14 cellular contexts compared by ENCODE assay signal in genomic region chr6:11810854-11811643, GRCh38. TPM values are rescaled to one million over a fixed set of nuclear protein-coding genes. Genes with fewer than 3 reads are reported as not detected.
DNase-seq lines count a peak whose midpoint lies in the region; ATAC-seq and TF ChIP-seq lines count a peak whose summit lies in the region.
"Had no signal": no experiment of that assay in that cellular context is flagged by ENCODE, and none has a peak within 500 bp of the region (broad histone marks: within the 10 kb centered on the region; RNA-seq: fewer than 3 reads in every experiment).

No MANE protein-coding gene starts in this region.

- H3K36me3 Mint-ChIP-seq in T-helper 2 cell treated with Interferon-gamma antibody and Interleukin-4, amounts not matched to agents 5 μg/mL and 100 μg/mL, for 36 hours (ENCODE audit: low read depth) = no peaks in the 10 kb centered on the region

- peaks cover 52% of the 10 kb centered on the region for H3K4me1 Mint-ChIP-seq in stimulated activated naive CD8-positive, alpha-beta T cell treated with anti-CD3 and anti-CD28 coated beads, Interleukin-15, amount 100 ng/mL, for 72 hours
- peaks cover 2% of the 10 kb centered on the region for H3K4me1 Mint-ChIP-seq in T-helper 2 cell treated with Interferon-gamma antibody and Interleukin-4, amounts not matched to agents 5 μg/mL and 100 μg/mL, for 36 hours (ENCODE audit: low read depth)

- H3K4me3 ChIP-seq in ascending aorta = no peak overlapping the region
- H3K4me3 ChIP-seq: colonic mucosa had no signal

- H3K4me1 ChIP-seq in ascending aorta = peaks cover 0 to 11% of the 10 kb centered on the region in 2 donors
- H3K4me1 ChIP-seq: colonic mucosa had no signal

- peak overlapping the region; percentile 3 to 80 for H3K27ac Mint-ChIP-seq in stimulated activated naive CD8-positive, alpha-beta T cell treated with anti-CD3 and anti-CD28 coated beads, Interleukin-15, amount 100 ng/mL, for 72 hours
- no peak overlapping the region for H3K27ac Mint-ChIP-seq in T-helper 2 cell treated with Interferon-gamma antibody and Interleukin-4, amounts not matched to agents 5 μg/mL and 100 μg/mL, for 36 hours

- H3K9me3 ChIP-seq in ascending aorta = no peaks in the 10 kb centered on the region
- H3K9me3 ChIP-seq: colonic mucosa had no signal

- TF ChIP-seq CTCF in ascending aorta (IDR thresholded peaks at IDR 0.05) = no peak

- ATAC-seq in stimulated activated naive CD8-positive, alpha-beta T cell treated with anti-CD3 and anti-CD28 coated beads, Interleukin-15, amount 100 ng/mL, for 72 hours = no peak
- ATAC-seq in GM21447 (IDR thresholded peaks at IDR 0.05; ENCODE audit: unreplicated experiment) (no peak), HG03108 (IDR thresholded peaks at IDR 0.05; ENCODE audit: unreplicated experiment) (no peak)

- H3K4me3 Mint-ChIP-seq in stimulated activated naive CD8-positive, alpha-beta T cell treated with anti-CD3 and anti-CD28 coated beads, Interleukin-15, amount 100 ng/mL, for 72 hours = peak overlapping the region in 1 of 2 donors; percentile 2
- H3K4me3 Mint-ChIP-seq in T-helper 2 cell treated with Interferon-gamma antibody and Interleukin-4, amounts not matched to agents 5 μg/mL and 100 μg/mL, for 36 hours = no peak overlapping the region

- H3K36me3 ChIP-seq in ascending aorta = no peaks in the 10 kb centered on the region
- H3K36me3 ChIP-seq: colonic mucosa had no signal

- H3K27ac ChIP-seq in ascending aorta = peak overlapping the region; percentile 66 to 74

- intact Hi-C loops in ascending aorta (cut with DNase I) = loop anchor here (5.0 kb wide), 1 partner anchor 201 kb away; the partner anchor contains the start of gene HIVEP1

- H3K9me3 Mint-ChIP-seq in stimulated activated naive CD8-positive, alpha-beta T cell treated with anti-CD3 and anti-CD28 coated beads, Interleukin-15, amount 100 ng/mL, for 72 hours = peaks cover 4 to 7% of the 10 kb centered on the region in 2 donors
- H3K9me3 Mint-ChIP-seq in T-helper 2 cell treated with Interferon-gamma antibody and Interleukin-4, amounts not matched to agents 5 μg/mL and 100 μg/mL, for 36 hours = no peaks in the 10 kb centered on the region

- no peaks in the 10 kb centered on the region for H3K27me3 ChIP-seq in ascending aorta
- H3K27me3 ChIP-seq: colonic mucosa had no signal

- DNase-seq in NCI-H226 (peak; percentile 81), ascending aorta (ENCODE audit: low spot score in 2 of 2) (no peak), kidney glomerular epithelial cell (lab: John Stamatoyannopoulos, UW) (peak; percentile 53), NCI-H774 (lab: John Stamatoyannopoulos, UW) (no peak)
- no peak for DNase-seq in stimulated activated naive CD8-positive, alpha-beta T cell treated with anti-CD3 and anti-CD28 coated beads, Interleukin-15, amount 100 ng/mL, for 72 hours
- no peak for DNase-seq in T-helper 2 cell treated with Interferon-gamma antibody and Interleukin-4, amounts not matched to agents 5 μg/mL and 100 μg/mL, for 36 hours (ENCODE audit: low spot score)
- DNase-seq: activated gamma-delta T cell; colonic mucosa; left colon; NCI-H1105; NK-92 treated with Interleukin-12 subunit alpha and Interleukin-12 subunit beta, amount 100 ng/mL, for 24 hours; stimulated activated CD4-positive, alpha-beta T cell treated with anti-CD3 and anti-CD28 coated beads, Interleukin-4, amount 100 ng/mL, for 4 hours had no signal

- no peaks in the 10 kb centered on the region for H3K27me3 Mint-ChIP-seq in stimulated activated naive CD8-positive, alpha-beta T cell treated with anti-CD3 and anti-CD28 coated beads, Interleukin-15, amount 100 ng/mL, for 72 hours
- H3K27me3 Mint-ChIP-seq in T-helper 2 cell treated with Interferon-gamma antibody and Interleukin-4, amounts not matched to agents 5 μg/mL and 100 μg/mL, for 36 hours (ENCODE audit: low read depth) = peaks cover 4% of the 10 kb centered on the region

RNA-seq across cellular contexts. Expression of gene ADTRP, which starts 32.4 kb away (rescaled TPM):
- not detected for total RNA-seq in ascending aorta

Comparison
In these comparisons a context has a peak if more than half of its experiments do, and no peak if none do; other contexts are left out.
1. DNase-seq: peak in NCI-H226 (single experiment) and kidney glomerular epithelial cell (single experiment); none in ascending aorta (0 of 2), stimulated activated naive CD8-positive, alpha-beta T cell treated with anti-CD3 and anti-CD28 coated beads, Interleukin-15, amount 100 ng/mL, for 72 hours (0 of 2), T-helper 2 cell treated with Interferon-gamma antibody and Interleukin-4, amounts not matched to agents 5 μg/mL and 100 μg/mL, for 36 hours (single experiment) and NCI-H774 (single experiment).